ENCODE assay signal across 34 cellular contexts in the genomic region with DNA sequence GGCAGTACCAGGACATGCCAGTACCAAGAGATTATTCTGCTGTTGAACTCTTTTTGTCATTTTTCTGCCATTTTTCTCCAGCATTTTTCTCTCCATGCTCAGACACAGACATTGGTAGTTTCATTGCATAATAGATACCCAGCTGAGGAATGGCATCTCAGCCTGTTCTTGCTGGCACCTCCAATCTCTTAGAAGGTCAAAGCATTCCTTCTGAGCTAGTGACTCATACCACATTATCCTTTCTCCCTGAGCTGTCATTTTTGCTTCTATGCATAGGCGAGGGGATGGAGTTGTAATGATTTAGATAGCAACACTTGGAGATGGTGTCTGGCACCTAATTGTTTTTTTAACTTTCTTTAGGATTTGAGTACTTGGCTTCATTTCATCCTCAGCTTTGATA.
DNase-seq lines count a peak whose midpoint lies in the region; ATAC-seq and TF ChIP-seq lines count a peak whose summit lies in the region.
"Had no signal": no experiment of that assay in that cellular context is flagged by ENCODE, and none has a peak within 500 bp of the region (broad histone marks: within the 10 kb centered on the region; RNA-seq: fewer than 3 reads in every experiment).

No MANE protein-coding gene starts in this region.

- intact Hi-C loops in vagina (cut with DNase I): no loop called here
- intact Hi-C loops in activated CD4-positive, alpha-beta T cell treated with anti-CD3 and anti-CD28 coated beads for 36 hours (cut with DNase I, micrococcal nuclease): no loop called here

- DNase-seq in astrocyte of the hippocampus (ENCODE audit: low read depth, low spot score) (peak; percentile 17), pons (ENCODE audit: low spot score) (peak; percentile 11), renal cortical epithelial cell (ENCODE audit: low read depth) (peak; percentile 5), C1 segment of cervical spinal cord (lab: John Stamatoyannopoulos, UW) (no peak), vagina (ENCODE audit: extremely low spot score in 2 of 2) (no peak), MG63 (no peak)
- no peak for DNase-seq in activated CD4-positive, alpha-beta T cell treated with anti-CD3 and anti-CD28 coated beads for 36 hours
- DNase-seq: 8988T; ACHN; AML-193; BE2C; Caco-2; Calu3; CD4-positive, alpha-beta memory T cell; CD4-positive, alpha-beta T cell; CD4-positive, CD25-positive, alpha-beta regulatory T cell; CD8-positive, alpha-beta memory T cell; CD8-positive, alpha-beta T cell; COR-L47; DMS 273 treated with DMSO at 0.1 percent for 48 hours; DMS153; DMS53; DMS79; DMS79 treated with DMSO at 0.1 percent for 48 hours; DND-41; EL had no signal

- TF ChIP-seq CTCF in vagina (IDR thresholded peaks at IDR 0.05): no peak

- H3K27me3 Mint-ChIP-seq in activated CD4-positive, alpha-beta T cell treated with anti-CD3 and anti-CD28 coated beads for 36 hours: no peaks in the 10 kb centered on the region
- H3K27me3 Mint-ChIP-seq: B cell; CD4-positive, alpha-beta memory T cell; CD4-positive, alpha-beta T cell; CD4-positive, CD25-positive, alpha-beta regulatory T cell; CD8-positive, alpha-beta memory T cell had no signal

- H3K4me3 ChIP-seq in vagina (no peak overlapping the region), MG63 (no peak overlapping the region)
- H3K4me3 ChIP-seq: A549; BLaER1; BLaER1 treated with 17β-estradiol and CSF1 and Interleukin-3, amounts not matched to agents 10 nM and 100 nM had no signal

- ATAC-seq in esophagus mucosa: peak; percentile 65
- no peak for ATAC-seq in activated CD4-positive, alpha-beta T cell treated with anti-CD3 and anti-CD28 coated beads for 36 hours
- ATAC-seq: A549; CD8-positive, alpha-beta T cell had no signal

- H3K9me3 ChIP-seq in vagina: no peaks in the 10 kb centered on the region
- H3K9me3 ChIP-seq in MG63: no peaks in the 10 kb centered on the region
- H3K9me3 ChIP-seq: A549, BE2C, BLaER1, Caco-2 had no signal

- H3K36me3 ChIP-seq in vagina (no peaks in the 10 kb centered on the region), MG63 (no peaks in the 10 kb centered on the region)
- H3K36me3 ChIP-seq: BE2C; BLaER1; BLaER1 treated with 17β-estradiol and CSF1 and Interleukin-3, amounts not matched to agents 10 nM and 100 nM had no signal

- H3K36me3 Mint-ChIP-seq in activated CD4-positive, alpha-beta T cell treated with anti-CD3 and anti-CD28 coated beads for 36 hours (ENCODE audit: low read depth): no peaks in the 10 kb centered on the region
- H3K36me3 Mint-ChIP-seq: CD14-positive monocyte; CD4-positive, alpha-beta memory T cell; CD4-positive, CD25-positive, alpha-beta regulatory T cell; CD8-positive, alpha-beta memory T cell; CD8-positive, alpha-beta T cell had no signal

- peaks cover 9% of the 10 kb centered on the region for H3K9me3 Mint-ChIP-seq in activated CD4-positive, alpha-beta T cell treated with anti-CD3 and anti-CD28 coated beads for 36 hours (ENCODE audit: low read depth)

- no peaks in the 10 kb centered on the region for H3K4me1 ChIP-seq in vagina
- H3K4me1 ChIP-seq: A549, BE2C, BLaER1, Caco-2 had no signal

- POLR2A ChIA-PET in activated CD4-positive, alpha-beta T cell treated with anti-CD3 and anti-CD28 coated beads for 36 hours (lab: Charles Lee): no interaction called here

- CTCF ChIA-PET in activated CD4-positive, alpha-beta T cell treated with anti-CD3 and anti-CD28 coated beads for 36 hours (lab: Charles Lee): no interaction called here

- no peak overlapping the region for H3K27ac Mint-ChIP-seq in activated CD4-positive, alpha-beta T cell treated with anti-CD3 and anti-CD28 coated beads for 36 hours
- H3K27ac Mint-ChIP-seq: B cell; CD14-positive monocyte; CD4-positive, alpha-beta memory T cell; CD4-positive, alpha-beta T cell; CD4-positive, CD25-positive, alpha-beta regulatory T cell; CD8-positive, alpha-beta memory T cell; CD8-positive, alpha-beta T cell had no signal

- H3K27me3 ChIP-seq in vagina (no peaks in the 10 kb centered on the region), MG63 (no peaks in the 10 kb centered on the region)
- H3K27me3 ChIP-seq: BE2C; BLaER1; BLaER1 treated with 17β-estradiol and CSF1 and Interleukin-3, amounts not matched to agents 10 nM and 100 nM had no signal

- no peak overlapping the region for H3K27ac ChIP-seq in vagina
- H3K27ac ChIP-seq: 22Rv1; A549; BLaER1; BLaER1 treated with 17β-estradiol and CSF1 and Interleukin-3, amounts not matched to agents 10 nM and 100 nM; C4-2B had no signal

- no peaks in the 10 kb centered on the region for H3K4me1 Mint-ChIP-seq in activated CD4-positive, alpha-beta T cell treated with anti-CD3 and anti-CD28 coated beads for 36 hours
- H3K4me1 Mint-ChIP-seq: B cell; CD14-positive monocyte; CD4-positive, alpha-beta memory T cell; CD4-positive, CD25-positive, alpha-beta regulatory T cell; CD8-positive, alpha-beta memory T cell had no signal

- no peak overlapping the region for H3K4me3 Mint-ChIP-seq in activated CD4-positive, alpha-beta T cell treated with anti-CD3 and anti-CD28 coated beads for 36 hours
- H3K4me3 Mint-ChIP-seq: B cell; CD14-positive monocyte; CD4-positive, alpha-beta memory T cell; CD4-positive, alpha-beta T cell; CD4-positive, CD25-positive, alpha-beta regulatory T cell; CD8-positive, alpha-beta memory T cell; CD8-positive, alpha-beta T cell had no signal

- no peak for TF ChIP-seq POLR2A in vagina (IDR thresholded peaks at IDR 0.05)

Comparison
In these comparisons a context has a peak if more than half of its experiments do, and no peak if none do; other contexts are left out.
1. DNase-seq: peak in astrocyte of the hippocampus (single experiment), pons (single experiment) and renal cortical epithelial cell (single experiment); none in C1 segment of cervical spinal cord (0 of 14), vagina (0 of 2), MG63 (single experiment) and activated CD4-positive, alpha-beta T cell treated with anti-CD3 and anti-CD28 coated beads for 36 hours (single experiment).